1 cellular context compared by ENCODE assay signal in the genomic region with DNA sequence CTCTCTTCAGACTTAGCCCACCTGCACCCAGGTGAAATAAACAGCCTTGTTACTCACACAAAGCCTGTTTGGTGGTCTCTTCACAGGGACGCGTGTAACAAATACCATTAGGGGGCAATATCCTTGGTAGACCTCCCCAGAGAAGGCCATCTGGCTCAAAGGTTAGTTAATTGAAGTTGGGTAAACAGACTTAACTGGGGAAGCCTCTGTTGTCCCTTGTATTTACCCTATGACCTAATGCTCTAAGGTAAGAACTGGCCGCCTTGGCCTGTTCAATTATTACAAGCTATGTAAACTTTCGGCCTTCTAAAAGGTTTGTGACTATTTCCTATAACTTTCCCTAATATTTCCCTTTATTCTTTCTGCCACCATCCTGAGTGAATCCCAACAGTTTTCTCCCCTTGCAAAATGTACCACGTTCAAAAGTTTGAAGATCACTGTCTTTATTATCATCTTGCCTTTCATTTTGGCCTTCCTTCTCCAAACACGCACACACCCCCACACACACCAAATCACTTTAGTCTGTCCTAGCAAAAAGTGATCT.
TF ChIP-seq lines count a peak whose summit lies in the region.

No MANE protein-coding gene starts in this region.

TF ChIP-seq in HepG2, 621 proteins besides CTCF, POLR2A, EP300 and RAD21 (continued from another document and continues in another):
- TF ChIP-seq, protein P1, sequence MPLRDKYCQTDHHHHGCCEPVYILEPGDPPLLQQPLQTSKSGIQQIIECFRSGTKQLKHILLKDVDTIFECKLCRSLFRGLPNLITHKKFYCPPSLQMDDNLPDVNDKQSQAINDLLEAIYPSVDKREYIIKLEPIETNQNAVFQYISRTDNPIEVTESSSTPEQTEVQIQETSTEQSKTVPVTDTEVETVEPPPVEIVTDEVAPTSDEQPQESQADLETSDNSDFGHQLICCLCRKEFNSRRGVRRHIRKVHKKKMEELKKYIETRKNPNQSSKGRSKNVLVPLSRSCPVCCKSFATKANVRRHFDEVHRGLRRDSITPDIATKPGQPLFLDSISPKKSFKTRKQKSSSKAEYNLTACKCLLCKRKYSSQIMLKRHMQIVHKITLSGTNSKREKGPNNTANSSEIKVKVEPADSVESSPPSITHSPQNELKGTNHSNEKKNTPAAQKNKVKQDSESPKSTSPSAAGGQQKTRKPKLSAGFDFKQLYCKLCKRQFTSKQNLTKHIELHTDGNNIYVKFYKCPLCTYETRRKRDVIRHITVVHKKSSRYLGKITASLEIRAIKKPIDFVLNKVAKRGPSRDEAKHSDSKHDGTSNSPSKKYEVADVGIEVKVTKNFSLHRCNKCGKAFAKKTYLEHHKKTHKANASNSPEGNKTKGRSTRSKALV (CRISPR knock-in tag; IDR thresholded peaks at IDR 0.05), result no peak
- TF ChIP-seq RFXAP (CRISPR knock-in tag; IDR thresholded peaks at IDR 0.05; ENCODE audit: borderline replicate concordance), result no peak
- TF ChIP-seq, protein P2, sequence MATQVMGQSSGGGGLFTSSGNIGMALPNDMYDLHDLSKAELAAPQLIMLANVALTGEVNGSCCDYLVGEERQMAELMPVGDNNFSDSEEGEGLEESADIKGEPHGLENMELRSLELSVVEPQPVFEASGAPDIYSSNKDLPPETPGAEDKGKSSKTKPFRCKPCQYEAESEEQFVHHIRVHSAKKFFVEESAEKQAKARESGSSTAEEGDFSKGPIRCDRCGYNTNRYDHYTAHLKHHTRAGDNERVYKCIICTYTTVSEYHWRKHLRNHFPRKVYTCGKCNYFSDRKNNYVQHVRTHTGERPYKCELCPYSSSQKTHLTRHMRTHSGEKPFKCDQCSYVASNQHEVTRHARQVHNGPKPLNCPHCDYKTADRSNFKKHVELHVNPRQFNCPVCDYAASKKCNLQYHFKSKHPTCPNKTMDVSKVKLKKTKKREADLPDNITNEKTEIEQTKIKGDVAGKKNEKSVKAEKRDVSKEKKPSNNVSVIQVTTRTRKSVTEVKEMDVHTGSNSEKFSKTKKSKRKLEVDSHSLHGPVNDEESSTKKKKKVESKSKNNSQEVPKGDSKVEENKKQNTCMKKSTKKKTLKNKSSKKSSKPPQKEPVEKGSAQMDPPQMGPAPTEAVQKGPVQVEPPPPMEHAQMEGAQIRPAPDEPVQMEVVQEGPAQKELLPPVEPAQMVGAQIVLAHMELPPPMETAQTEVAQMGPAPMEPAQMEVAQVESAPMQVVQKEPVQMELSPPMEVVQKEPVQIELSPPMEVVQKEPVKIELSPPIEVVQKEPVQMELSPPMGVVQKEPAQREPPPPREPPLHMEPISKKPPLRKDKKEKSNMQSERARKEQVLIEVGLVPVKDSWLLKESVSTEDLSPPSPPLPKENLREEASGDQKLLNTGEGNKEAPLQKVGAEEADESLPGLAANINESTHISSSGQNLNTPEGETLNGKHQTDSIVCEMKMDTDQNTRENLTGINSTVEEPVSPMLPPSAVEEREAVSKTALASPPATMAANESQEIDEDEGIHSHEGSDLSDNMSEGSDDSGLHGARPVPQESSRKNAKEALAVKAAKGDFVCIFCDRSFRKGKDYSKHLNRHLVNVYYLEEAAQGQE (IDR thresholded peaks at IDR 0.05; ENCODE audit: borderline replicate concordance in 1 of 2, low read depth in 1 of 2, low read length in 2 of 2), result peak in 1 of 2 experiments; percentile 66; a peak in 1 of 4 replicates
- TF ChIP-seq, protein P3, sequence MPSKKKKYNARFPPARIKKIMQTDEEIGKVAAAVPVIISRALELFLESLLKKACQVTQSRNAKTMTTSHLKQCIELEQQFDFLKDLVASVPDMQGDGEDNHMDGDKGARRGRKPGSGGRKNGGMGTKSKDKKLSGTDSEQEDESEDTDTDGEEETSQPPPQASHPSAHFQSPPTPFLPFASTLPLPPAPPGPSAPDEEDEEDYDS (CRISPR knock-in tag; IDR thresholded peaks at IDR 0.05), result peak; percentile 94
- TF ChIP-seq, protein P4, sequence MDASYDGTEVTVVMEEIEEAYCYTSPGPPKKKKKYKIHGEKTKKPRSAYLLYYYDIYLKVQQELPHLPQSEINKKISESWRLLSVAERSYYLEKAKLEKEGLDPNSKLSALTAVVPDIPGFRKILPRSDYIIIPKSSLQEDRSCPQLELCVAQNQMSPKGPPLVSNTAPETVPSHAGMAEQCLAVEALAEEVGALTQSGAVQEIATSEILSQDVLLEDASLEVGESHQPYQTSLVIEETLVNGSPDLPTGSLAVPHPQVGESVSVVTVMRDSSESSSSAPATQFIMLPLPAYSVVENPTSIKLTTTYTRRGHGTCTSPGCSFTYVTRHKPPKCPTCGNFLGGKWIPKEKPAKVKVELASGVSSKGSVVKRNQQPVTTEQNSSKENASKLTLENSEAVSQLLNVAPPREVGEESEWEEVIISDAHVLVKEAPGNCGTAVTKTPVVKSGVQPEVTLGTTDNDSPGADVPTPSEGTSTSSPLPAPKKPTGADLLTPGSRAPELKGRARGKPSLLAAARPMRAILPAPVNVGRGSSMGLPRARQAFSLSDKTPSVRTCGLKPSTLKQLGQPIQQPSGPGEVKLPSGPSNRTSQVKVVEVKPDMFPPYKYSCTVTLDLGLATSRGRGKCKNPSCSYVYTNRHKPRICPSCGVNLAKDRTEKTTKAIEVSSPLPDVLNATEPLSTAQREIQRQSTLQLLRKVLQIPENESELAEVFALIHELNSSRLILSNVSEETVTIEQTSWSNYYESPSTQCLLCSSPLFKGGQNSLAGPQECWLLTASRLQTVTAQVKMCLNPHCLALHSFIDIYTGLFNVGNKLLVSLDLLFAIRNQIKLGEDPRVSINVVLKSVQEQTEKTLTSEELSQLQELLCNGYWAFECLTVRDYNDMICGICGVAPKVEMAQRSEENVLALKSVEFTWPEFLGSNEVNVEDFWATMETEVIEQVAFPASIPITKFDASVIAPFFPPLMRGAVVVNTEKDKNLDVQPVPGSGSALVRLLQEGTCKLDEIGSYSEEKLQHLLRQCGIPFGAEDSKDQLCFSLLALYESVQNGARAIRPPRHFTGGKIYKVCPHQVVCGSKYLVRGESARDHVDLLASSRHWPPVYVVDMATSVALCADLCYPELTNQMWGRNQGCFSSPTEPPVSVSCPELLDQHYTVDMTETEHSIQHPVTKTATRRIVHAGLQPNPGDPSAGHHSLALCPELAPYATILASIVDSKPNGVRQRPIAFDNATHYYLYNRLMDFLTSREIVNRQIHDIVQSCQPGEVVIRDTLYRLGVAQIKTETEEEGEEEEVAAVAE (CRISPR knock-in tag; IDR thresholded peaks at IDR 0.05; ENCODE audit: borderline replicate concordance), result peak; percentile 51; the same call in 1 of the 2 replicates
- no peak for TF ChIP-seq U2AF2 (IDR thresholded peaks at IDR 0.05; ENCODE audit: low read depth, low read length)
- TF ChIP-seq NONO (IDR thresholded peaks at IDR 0.05), result no peak
- no peak for TF ChIP-seq NONO (CRISPR knock-in tag; conservative IDR thresholded peaks at IDR 0.05)
- TF ChIP-seq, protein P5, sequence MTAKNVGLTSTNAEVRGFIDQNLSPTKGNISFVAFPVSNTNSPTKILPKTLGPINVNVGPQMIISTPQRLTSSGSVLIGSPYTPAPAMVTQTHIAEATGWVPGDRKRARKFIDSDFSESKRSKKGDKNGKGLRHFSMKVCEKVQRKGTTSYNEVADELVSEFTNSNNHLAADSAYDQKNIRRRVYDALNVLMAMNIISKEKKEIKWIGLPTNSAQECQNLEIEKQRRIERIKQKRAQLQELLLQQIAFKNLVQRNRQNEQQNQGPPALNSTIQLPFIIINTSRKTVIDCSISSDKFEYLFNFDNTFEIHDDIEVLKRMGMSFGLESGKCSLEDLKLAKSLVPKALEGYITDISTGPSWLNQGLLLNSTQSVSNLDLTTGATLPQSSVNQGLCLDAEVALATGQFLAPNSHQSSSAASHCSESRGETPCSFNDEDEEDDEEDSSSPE (CRISPR knock-in tag; IDR thresholded peaks at IDR 0.05), result no peak
- TF ChIP-seq NRL (CRISPR knock-in tag; IDR thresholded peaks at IDR 0.05; ENCODE audit: borderline replicate concordance), result no peak
- TF ChIP-seq BHLHE40 (IDR thresholded peaks at IDR 0.05; ENCODE audit: low read length), result no peak; the same call in 1 of the 2 replicates
- TF ChIP-seq SNRNP70 (IDR thresholded peaks at IDR 0.05; ENCODE audit: low read depth, low read length), result no peak
- no peak for TF ChIP-seq SNAI1 (CRISPR knock-in tag; IDR thresholded peaks at IDR 0.05; ENCODE audit: borderline replicate concordance)
- TF ChIP-seq ZBTB20 (CRISPR knock-in tag; IDR thresholded peaks at IDR 0.05; ENCODE audit: borderline replicate concordance, low read depth), result no peak
- no peak for TF ChIP-seq ZNF335 (CRISPR knock-in tag; IDR thresholded peaks at IDR 0.05)
- no peak; the same call in 1 of the 2 replicates for TF ChIP-seq ZNF136 (CRISPR knock-in tag; IDR thresholded peaks at IDR 0.05; ENCODE audit: low read depth)
- TF ChIP-seq TP53 (CRISPR knock-in tag; conservative IDR thresholded peaks at IDR 0.05), result no peak
- no peak for TF ChIP-seq SAFB2 (CRISPR knock-in tag; IDR thresholded peaks at IDR 0.05; ENCODE audit: borderline replicate concordance, low read depth)
- no peak for TF ChIP-seq ZNF543 (CRISPR knock-in tag; IDR thresholded peaks at IDR 0.05)
- no peak for TF ChIP-seq YEATS4 (CRISPR knock-in tag; IDR thresholded peaks at IDR 0.05; ENCODE audit: borderline replicate concordance)
- no peak; the same call in 1 of the 2 replicates for TF ChIP-seq NFKBIZ (CRISPR knock-in tag; IDR thresholded peaks at IDR 0.05)
- TF ChIP-seq IRF2 (CRISPR knock-in tag; IDR thresholded peaks at IDR 0.05), result peak; percentile 74
- TF ChIP-seq FOXM1 (CRISPR knock-in tag; IDR thresholded peaks at IDR 0.05), result no peak
- TF ChIP-seq MED1 (CRISPR knock-in tag; IDR thresholded peaks at IDR 0.05), result peak; percentile 95
- no peak for TF ChIP-seq JUND (CRISPR knock-in tag; IDR thresholded peaks at IDR 0.05)
- TF ChIP-seq GATAD1 (CRISPR knock-in tag; IDR thresholded peaks at IDR 0.05), result peak; percentile 27; the same call in 1 of the 2 replicates
- TF ChIP-seq, protein P6, sequence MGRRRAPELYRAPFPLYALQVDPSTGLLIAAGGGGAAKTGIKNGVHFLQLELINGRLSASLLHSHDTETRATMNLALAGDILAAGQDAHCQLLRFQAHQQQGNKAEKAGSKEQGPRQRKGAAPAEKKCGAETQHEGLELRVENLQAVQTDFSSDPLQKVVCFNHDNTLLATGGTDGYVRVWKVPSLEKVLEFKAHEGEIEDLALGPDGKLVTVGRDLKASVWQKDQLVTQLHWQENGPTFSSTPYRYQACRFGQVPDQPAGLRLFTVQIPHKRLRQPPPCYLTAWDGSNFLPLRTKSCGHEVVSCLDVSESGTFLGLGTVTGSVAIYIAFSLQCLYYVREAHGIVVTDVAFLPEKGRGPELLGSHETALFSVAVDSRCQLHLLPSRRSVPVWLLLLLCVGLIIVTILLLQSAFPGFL (CRISPR knock-in tag; IDR thresholded peaks at IDR 0.05), result no peak
- TF ChIP-seq, protein P7, sequence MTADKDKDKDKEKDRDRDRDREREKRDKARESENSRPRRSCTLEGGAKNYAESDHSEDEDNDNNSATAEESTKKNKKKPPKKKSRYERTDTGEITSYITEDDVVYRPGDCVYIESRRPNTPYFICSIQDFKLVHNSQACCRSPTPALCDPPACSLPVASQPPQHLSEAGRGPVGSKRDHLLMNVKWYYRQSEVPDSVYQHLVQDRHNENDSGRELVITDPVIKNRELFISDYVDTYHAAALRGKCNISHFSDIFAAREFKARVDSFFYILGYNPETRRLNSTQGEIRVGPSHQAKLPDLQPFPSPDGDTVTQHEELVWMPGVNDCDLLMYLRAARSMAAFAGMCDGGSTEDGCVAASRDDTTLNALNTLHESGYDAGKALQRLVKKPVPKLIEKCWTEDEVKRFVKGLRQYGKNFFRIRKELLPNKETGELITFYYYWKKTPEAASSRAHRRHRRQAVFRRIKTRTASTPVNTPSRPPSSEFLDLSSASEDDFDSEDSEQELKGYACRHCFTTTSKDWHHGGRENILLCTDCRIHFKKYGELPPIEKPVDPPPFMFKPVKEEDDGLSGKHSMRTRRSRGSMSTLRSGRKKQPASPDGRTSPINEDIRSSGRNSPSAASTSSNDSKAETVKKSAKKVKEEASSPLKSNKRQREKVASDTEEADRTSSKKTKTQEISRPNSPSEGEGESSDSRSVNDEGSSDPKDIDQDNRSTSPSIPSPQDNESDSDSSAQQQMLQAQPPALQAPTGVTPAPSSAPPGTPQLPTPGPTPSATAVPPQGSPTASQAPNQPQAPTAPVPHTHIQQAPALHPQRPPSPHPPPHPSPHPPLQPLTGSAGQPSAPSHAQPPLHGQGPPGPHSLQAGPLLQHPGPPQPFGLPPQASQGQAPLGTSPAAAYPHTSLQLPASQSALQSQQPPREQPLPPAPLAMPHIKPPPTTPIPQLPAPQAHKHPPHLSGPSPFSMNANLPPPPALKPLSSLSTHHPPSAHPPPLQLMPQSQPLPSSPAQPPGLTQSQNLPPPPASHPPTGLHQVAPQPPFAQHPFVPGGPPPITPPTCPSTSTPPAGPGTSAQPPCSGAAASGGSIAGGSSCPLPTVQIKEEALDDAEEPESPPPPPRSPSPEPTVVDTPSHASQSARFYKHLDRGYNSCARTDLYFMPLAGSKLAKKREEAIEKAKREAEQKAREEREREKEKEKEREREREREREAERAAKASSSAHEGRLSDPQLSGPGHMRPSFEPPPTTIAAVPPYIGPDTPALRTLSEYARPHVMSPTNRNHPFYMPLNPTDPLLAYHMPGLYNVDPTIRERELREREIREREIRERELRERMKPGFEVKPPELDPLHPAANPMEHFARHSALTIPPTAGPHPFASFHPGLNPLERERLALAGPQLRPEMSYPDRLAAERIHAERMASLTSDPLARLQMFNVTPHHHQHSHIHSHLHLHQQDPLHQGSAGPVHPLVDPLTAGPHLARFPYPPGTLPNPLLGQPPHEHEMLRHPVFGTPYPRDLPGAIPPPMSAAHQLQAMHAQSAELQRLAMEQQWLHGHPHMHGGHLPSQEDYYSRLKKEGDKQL (CRISPR knock-in tag; IDR thresholded peaks at IDR 0.05; ENCODE audit: low read depth), result peak; percentile 72
- no peak for TF ChIP-seq ZNF3 (CRISPR knock-in tag; IDR thresholded peaks at IDR 0.05)
- no peak for TF ChIP-seq ZBTB38 (CRISPR knock-in tag; IDR thresholded peaks at IDR 0.05)
- TF ChIP-seq STAT5B (CRISPR knock-in tag; IDR thresholded peaks at IDR 0.05), result 0 out of 2 replicates have a peak, but pooled peaks have one; percentile 54
- peak; percentile 72; the same call in 1 of the 2 replicates for TF ChIP-seq MIER3 (CRISPR knock-in tag; IDR thresholded peaks at IDR 0.05; ENCODE audit: borderline replicate concordance)
- TF ChIP-seq, protein P8, sequence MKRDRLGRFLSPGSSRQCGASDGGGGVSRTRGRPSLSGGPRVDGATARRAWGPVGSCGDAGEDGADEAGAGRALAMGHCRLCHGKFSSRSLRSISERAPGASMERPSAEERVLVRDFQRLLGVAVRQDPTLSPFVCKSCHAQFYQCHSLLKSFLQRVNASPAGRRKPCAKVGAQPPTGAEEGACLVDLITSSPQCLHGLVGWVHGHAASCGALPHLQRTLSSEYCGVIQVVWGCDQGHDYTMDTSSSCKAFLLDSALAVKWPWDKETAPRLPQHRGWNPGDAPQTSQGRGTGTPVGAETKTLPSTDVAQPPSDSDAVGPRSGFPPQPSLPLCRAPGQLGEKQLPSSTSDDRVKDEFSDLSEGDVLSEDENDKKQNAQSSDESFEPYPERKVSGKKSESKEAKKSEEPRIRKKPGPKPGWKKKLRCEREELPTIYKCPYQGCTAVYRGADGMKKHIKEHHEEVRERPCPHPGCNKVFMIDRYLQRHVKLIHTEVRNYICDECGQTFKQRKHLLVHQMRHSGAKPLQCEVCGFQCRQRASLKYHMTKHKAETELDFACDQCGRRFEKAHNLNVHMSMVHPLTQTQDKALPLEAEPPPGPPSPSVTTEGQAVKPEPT (CRISPR knock-in tag; IDR thresholded peaks at IDR 0.05; ENCODE audit: low read depth), result no peak
- no peak for TF ChIP-seq ZNF354B (CRISPR knock-in tag; IDR thresholded peaks at IDR 0.05)
- TF ChIP-seq ZNF614 (CRISPR knock-in tag; IDR thresholded peaks at IDR 0.05; ENCODE audit: borderline replicate concordance), result no peak
- peak; percentile 66; the same call in 1 of the 2 replicates for TF ChIP-seq ARNTL (CRISPR knock-in tag; IDR thresholded peaks at IDR 0.05)
- no peak for TF ChIP-seq RNF2 (conservative IDR thresholded peaks at IDR 0.05; ENCODE audit: low read depth)
- no peak for TF ChIP-seq REXO4 (CRISPR knock-in tag; IDR thresholded peaks at IDR 0.05; ENCODE audit: borderline replicate concordance)
- peak; percentile 89 for TF ChIP-seq NR2F6 (IDR thresholded peaks at IDR 0.05)
- peak; percentile 68 for TF ChIP-seq NR2F6 (CRISPR knock-in tag; IDR thresholded peaks at IDR 0.05)
